Comparison of ENCODE assay signal across 1 cellular context in the genomic region with DNA sequence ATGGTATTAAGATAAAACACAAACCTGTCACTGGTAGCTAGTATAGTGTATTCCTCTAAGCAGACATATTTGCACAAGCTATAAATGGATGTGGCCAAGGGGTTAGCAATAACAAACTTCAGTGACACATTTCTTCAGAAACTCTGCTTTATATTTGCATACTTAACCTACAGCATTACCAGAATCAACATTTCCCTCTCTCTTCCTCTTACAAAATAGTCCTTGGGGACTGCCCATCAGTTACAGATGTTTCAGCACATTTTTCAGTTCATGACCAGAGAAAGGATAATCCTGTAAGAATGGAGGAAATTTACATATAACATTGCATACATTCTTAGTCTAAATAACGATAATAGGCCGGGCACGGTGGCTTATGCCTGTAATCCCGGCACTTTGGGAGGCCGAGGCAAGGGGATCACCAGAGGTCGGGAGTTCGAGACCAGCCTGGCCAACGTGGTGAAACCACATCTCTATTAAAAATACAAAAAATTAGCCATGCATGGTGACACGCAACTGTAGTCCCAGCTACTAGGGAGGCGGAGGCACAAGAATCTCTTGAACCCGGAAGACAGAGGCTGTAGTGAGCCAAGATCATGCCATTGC.
TF ChIP-seq lines count a peak whose summit lies in the region.

No MANE protein-coding gene starts in this region.

TF ChIP-seq in GM12878, 131 proteins besides CTCF, POLR2A, EP300 and RAD21 (continued from another document and continues in another):
- TF ChIP-seq, protein P1, sequence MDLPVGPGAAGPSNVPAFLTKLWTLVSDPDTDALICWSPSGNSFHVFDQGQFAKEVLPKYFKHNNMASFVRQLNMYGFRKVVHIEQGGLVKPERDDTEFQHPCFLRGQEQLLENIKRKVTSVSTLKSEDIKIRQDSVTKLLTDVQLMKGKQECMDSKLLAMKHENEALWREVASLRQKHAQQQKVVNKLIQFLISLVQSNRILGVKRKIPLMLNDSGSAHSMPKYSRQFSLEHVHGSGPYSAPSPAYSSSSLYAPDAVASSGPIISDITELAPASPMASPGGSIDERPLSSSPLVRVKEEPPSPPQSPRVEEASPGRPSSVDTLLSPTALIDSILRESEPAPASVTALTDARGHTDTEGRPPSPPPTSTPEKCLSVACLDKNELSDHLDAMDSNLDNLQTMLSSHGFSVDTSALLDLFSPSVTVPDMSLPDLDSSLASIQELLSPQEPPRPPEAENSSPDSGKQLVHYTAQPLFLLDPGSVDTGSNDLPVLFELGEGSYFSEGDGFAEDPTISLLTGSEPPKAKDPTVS (IDR thresholded peaks at IDR 0.05; ENCODE audit: low read depth, low read length) = no peak
- peak; percentile 96 for TF ChIP-seq BCL11A (IDR thresholded peaks at IDR 0.05; ENCODE audit: low read depth, low read length)
- TF ChIP-seq, protein P2, sequence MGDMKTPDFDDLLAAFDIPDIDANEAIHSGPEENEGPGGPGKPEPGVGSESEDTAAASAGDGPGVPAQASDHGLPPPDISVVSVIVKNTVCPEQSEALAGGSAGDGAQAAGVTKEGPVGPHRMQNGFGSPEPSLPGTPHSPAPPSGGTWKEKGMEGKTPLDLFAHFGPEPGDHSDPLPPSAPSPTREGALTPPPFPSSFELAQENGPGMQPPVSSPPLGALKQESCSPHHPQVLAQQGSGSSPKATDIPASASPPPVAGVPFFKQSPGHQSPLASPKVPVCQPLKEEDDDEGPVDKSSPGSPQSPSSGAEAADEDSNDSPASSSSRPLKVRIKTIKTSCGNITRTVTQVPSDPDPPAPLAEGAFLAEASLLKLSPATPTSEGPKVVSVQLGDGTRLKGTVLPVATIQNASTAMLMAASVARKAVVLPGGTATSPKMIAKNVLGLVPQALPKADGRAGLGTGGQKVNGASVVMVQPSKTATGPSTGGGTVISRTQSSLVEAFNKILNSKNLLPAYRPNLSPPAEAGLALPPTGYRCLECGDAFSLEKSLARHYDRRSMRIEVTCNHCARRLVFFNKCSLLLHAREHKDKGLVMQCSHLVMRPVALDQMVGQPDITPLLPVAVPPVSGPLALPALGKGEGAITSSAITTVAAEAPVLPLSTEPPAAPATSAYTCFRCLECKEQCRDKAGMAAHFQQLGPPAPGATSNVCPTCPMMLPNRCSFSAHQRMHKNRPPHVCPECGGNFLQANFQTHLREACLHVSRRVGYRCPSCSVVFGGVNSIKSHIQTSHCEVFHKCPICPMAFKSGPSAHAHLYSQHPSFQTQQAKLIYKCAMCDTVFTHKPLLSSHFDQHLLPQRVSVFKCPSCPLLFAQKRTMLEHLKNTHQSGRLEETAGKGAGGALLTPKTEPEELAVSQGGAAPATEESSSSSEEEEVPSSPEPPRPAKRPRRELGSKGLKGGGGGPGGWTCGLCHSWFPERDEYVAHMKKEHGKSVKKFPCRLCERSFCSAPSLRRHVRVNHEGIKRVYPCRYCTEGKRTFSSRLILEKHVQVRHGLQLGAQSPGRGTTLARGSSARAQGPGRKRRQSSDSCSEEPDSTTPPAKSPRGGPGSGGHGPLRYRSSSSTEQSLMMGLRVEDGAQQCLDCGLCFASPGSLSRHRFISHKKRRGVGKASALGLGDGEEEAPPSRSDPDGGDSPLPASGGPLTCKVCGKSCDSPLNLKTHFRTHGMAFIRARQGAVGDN (IDR thresholded peaks at IDR 0.05) = no peak
- peak; percentile 99 for TF ChIP-seq FOXM1 (IDR thresholded peaks at IDR 0.05; ENCODE audit: low read depth, low read length)
- TF ChIP-seq ASH2L (IDR thresholded peaks at IDR 0.05; ENCODE audit: borderline replicate concordance, low read depth) = peak; percentile 94; the same call in 1 of the 2 replicates
- no peak for TF ChIP-seq SIX5 (IDR thresholded peaks at IDR 0.05; ENCODE audit: low read depth, low read length, severe bottlenecking)
- TF ChIP-seq, protein P3, sequence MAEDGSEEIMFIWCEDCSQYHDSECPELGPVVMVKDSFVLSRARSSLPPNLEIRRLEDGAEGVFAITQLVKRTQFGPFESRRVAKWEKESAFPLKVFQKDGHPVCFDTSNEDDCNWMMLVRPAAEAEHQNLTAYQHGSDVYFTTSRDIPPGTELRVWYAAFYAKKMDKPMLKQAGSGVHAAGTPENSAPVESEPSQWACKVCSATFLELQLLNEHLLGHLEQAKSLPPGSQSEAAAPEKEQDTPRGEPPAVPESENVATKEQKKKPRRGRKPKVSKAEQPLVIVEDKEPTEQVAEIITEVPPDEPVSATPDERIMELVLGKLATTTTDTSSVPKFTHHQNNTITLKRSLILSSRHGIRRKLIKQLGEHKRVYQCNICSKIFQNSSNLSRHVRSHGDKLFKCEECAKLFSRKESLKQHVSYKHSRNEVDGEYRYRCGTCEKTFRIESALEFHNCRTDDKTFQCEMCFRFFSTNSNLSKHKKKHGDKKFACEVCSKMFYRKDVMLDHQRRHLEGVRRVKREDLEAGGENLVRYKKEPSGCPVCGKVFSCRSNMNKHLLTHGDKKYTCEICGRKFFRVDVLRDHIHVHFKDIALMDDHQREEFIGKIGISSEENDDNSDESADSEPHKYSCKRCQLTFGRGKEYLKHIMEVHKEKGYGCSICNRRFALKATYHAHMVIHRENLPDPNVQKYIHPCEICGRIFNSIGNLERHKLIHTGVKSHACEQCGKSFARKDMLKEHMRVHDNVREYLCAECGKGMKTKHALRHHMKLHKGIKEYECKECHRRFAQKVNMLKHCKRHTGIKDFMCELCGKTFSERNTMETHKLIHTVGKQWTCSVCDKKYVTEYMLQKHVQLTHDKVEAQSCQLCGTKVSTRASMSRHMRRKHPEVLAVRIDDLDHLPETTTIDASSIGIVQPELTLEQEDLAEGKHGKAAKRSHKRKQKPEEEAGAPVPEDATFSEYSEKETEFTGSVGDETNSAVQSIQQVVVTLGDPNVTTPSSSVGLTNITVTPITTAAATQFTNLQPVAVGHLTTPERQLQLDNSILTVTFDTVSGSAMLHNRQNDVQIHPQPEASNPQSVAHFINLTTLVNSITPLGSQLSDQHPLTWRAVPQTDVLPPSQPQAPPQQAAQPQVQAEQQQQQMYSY (CRISPR knock-in tag; IDR thresholded peaks at IDR 0.05) = no peak
- TF ChIP-seq SREBF1 (IDR thresholded peaks at IDR 0.05; ENCODE audit: low read length) = no peak
- TF ChIP-seq SMAD1 (IDR thresholded peaks at IDR 0.05; ENCODE audit: low read depth, partially characterized antibody) = no peak
- TF ChIP-seq KLF5 (IDR thresholded peaks at IDR 0.05; ENCODE audit: partially characterized antibody) = peak; percentile 59
- peak; percentile 98 for TF ChIP-seq MEF2A (IDR thresholded peaks at IDR 0.05; ENCODE audit: insufficient read depth, low read depth, low read length)
- TF ChIP-seq TARDBP (IDR thresholded peaks at IDR 0.05; ENCODE audit: borderline replicate concordance) = no peak; the same call in 1 of the 2 replicates
- peak; percentile 98 for TF ChIP-seq NR2F1 (conservative IDR thresholded peaks at IDR 0.05)
- TF ChIP-seq, protein P4, sequence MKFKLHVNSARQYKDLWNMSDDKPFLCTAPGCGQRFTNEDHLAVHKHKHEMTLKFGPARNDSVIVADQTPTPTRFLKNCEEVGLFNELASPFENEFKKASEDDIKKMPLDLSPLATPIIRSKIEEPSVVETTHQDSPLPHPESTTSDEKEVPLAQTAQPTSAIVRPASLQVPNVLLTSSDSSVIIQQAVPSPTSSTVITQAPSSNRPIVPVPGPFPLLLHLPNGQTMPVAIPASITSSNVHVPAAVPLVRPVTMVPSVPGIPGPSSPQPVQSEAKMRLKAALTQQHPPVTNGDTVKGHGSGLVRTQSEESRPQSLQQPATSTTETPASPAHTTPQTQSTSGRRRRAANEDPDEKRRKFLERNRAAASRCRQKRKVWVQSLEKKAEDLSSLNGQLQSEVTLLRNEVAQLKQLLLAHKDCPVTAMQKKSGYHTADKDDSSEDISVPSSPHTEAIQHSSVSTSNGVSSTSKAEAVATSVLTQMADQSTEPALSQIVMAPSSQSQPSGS (IDR thresholded peaks at IDR 0.05; ENCODE audit: low read length) = peak; percentile 93
- TF ChIP-seq IKZF1 (conservative IDR thresholded peaks at IDR 0.05) = peak; percentile 89
- TF ChIP-seq, protein P5, sequence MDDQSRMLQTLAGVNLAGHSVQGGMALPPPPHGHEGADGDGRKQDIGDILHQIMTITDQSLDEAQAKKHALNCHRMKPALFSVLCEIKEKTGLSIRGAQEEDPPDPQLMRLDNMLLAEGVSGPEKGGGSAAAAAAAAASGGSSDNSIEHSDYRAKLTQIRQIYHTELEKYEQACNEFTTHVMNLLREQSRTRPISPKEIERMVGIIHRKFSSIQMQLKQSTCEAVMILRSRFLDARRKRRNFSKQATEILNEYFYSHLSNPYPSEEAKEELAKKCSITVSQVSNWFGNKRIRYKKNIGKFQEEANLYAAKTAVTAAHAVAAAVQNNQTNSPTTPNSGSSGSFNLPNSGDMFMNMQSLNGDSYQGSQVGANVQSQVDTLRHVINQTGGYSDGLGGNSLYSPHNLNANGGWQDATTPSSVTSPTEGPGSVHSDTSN (IDR thresholded peaks at IDR 0.05; ENCODE audit: insufficient replicate concordance, low read depth, low read length) = no peak
- TF ChIP-seq, protein P6, sequence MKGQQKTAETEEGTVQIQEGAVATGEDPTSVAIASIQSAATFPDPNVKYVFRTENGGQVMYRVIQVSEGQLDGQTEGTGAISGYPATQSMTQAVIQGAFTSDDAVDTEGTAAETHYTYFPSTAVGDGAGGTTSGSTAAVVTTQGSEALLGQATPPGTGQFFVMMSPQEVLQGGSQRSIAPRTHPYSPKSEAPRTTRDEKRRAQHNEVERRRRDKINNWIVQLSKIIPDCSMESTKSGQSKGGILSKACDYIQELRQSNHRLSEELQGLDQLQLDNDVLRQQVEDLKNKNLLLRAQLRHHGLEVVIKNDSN (IDR thresholded peaks at IDR 0.05; ENCODE audit: borderline replicate concordance, extremely low read length, insufficient read depth, low read depth, low read length) = no peak
- TF ChIP-seq ZBED1 (IDR thresholded peaks at IDR 0.05; ENCODE audit: borderline replicate concordance) = peak; percentile 94
- peak; percentile 51; the same call in 1 of the 2 replicates for TF ChIP-seq PML (IDR thresholded peaks at IDR 0.05; ENCODE audit: low read length)
- no peak for TF ChIP-seq HDAC6 (IDR thresholded peaks at IDR 0.05; ENCODE audit: unreplicated experiment)
- no peak for TF ChIP-seq TCF7 (IDR thresholded peaks at IDR 0.05; ENCODE audit: borderline replicate concordance)
- TF ChIP-seq SP1 (IDR thresholded peaks at IDR 0.05; ENCODE audit: low read depth, low read length) = peak; percentile 78
- TF ChIP-seq CHD1 (IDR thresholded peaks at IDR 0.05; ENCODE audit: low read depth, low read length) = no peak
- no peak for TF ChIP-seq RFX5 (IDR thresholded peaks at IDR 0.05; ENCODE audit: low read depth, low read length)
- TF ChIP-seq, protein P7, sequence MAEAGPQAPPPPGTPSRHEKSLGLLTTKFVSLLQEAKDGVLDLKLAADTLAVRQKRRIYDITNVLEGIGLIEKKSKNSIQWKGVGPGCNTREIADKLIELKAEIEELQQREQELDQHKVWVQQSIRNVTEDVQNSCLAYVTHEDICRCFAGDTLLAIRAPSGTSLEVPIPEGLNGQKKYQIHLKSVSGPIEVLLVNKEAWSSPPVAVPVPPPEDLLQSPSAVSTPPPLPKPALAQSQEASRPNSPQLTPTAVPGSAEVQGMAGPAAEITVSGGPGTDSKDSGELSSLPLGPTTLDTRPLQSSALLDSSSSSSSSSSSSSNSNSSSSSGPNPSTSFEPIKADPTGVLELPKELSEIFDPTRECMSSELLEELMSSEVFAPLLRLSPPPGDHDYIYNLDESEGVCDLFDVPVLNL (IDR thresholded peaks at IDR 0.05; ENCODE audit: low read depth, low read length) = no peak
- TF ChIP-seq JUND (IDR thresholded peaks at IDR 0.05; ENCODE audit: low read depth, low read length) = peak; percentile 53; the same call in 1 of the 2 replicates
- no peak for TF ChIP-seq HDAC2 (IDR thresholded peaks at IDR 0.05)
- TF ChIP-seq YBX1 (IDR thresholded peaks at IDR 0.05) = no peak
- TF ChIP-seq TAF1 (IDR thresholded peaks at IDR 0.05; ENCODE audit: borderline replicate concordance, low read depth, low read length) = peak; percentile 67; the same call in 1 of the 2 replicates
- TF ChIP-seq, protein P8, sequence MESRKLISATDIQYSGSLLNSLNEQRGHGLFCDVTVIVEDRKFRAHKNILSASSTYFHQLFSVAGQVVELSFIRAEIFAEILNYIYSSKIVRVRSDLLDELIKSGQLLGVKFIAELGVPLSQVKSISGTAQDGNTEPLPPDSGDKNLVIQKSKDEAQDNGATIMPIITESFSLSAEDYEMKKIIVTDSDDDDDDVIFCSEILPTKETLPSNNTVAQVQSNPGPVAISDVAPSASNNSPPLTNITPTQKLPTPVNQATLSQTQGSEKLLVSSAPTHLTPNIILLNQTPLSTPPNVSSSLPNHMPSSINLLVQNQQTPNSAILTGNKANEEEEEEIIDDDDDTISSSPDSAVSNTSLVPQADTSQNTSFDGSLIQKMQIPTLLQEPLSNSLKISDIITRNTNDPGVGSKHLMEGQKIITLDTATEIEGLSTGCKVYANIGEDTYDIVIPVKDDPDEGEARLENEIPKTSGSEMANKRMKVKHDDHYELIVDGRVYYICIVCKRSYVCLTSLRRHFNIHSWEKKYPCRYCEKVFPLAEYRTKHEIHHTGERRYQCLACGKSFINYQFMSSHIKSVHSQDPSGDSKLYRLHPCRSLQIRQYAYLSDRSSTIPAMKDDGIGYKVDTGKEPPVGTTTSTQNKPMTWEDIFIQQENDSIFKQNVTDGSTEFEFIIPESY (IDR thresholded peaks at IDR 0.05) = no peak
- TF ChIP-seq SPI1 (IDR thresholded peaks at IDR 0.05; ENCODE audit: borderline replicate concordance, insufficient read depth, low read depth, low read length) = peak; percentile 79
- peak; percentile 71; the same call in 1 of the 2 replicates for TF ChIP-seq YY1 (IDR thresholded peaks at IDR 0.05; ENCODE audit: low read depth, low read length)
- peak in 1 of 2 experiments; percentile 82; a peak in 2 of 4 replicates for TF ChIP-seq CEBPB (IDR thresholded peaks at IDR 0.05; ENCODE audit: borderline replicate concordance in 1 of 2, low read depth in 2 of 2, low read length in 2 of 2)
- no peak; the same call in 1 of the 2 replicates for TF ChIP-seq ZNF207 (IDR thresholded peaks at IDR 0.05; ENCODE audit: borderline replicate concordance)
- TF ChIP-seq, protein P9, sequence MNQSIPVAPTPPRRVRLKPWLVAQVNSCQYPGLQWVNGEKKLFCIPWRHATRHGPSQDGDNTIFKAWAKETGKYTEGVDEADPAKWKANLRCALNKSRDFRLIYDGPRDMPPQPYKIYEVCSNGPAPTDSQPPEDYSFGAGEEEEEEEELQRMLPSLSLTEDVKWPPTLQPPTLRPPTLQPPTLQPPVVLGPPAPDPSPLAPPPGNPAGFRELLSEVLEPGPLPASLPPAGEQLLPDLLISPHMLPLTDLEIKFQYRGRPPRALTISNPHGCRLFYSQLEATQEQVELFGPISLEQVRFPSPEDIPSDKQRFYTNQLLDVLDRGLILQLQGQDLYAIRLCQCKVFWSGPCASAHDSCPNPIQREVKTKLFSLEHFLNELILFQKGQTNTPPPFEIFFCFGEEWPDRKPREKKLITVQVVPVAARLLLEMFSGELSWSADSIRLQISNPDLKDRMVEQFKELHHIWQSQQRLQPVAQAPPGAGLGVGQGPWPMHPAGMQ (IDR thresholded peaks at IDR 0.05; ENCODE audit: borderline replicate concordance) = no peak
- TF ChIP-seq, protein P10, sequence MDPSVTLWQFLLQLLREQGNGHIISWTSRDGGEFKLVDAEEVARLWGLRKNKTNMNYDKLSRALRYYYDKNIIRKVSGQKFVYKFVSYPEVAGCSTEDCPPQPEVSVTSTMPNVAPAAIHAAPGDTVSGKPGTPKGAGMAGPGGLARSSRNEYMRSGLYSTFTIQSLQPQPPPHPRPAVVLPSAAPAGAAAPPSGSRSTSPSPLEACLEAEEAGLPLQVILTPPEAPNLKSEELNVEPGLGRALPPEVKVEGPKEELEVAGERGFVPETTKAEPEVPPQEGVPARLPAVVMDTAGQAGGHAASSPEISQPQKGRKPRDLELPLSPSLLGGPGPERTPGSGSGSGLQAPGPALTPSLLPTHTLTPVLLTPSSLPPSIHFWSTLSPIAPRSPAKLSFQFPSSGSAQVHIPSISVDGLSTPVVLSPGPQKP (IDR thresholded peaks at IDR 0.05; ENCODE audit: low read depth, low read length) = no peak
- TF ChIP-seq GATAD2B (conservative IDR thresholded peaks at IDR 0.05; ENCODE audit: low read depth) = peak; percentile 68
- TF ChIP-seq TCF3 (IDR thresholded peaks at IDR 0.05; ENCODE audit: borderline replicate concordance, insufficient read depth, low read depth, low read length) = peak; percentile 74; the same call in 1 of the 2 replicates
